In genomic region chr3:30146978-30147377, GRCh38 we compare ENCODE assay signal across 20 cellular contexts.
"Had no signal": no experiment of that assay in that cellular context is flagged by ENCODE, and none has a peak within 500 bp of the region (broad histone marks: within the 10 kb centered on the region; RNA-seq: fewer than 3 reads in every experiment).

No MANE protein-coding gene starts in this region.

- ATAC-seq: activated CD4-positive, alpha-beta T cell treated with anti-CD3 and anti-CD28 coated beads for 36 hours; gastroesophageal sphincter; heart right ventricle; naive thymus-derived CD4-positive, alpha-beta T cell; pancreas; sciatic nerve; stimulated activated naive B cell treated with anti-CD40 and anti-IgM and Interleukin-4, amounts not matched to agents 10 μg/mL and 1 μg/mL and 100 μg/mL, for 72 hours had no signal

- H3K27ac Mint-ChIP-seq: activated CD4-positive, alpha-beta memory T cell treated with anti-CD3 and anti-CD28 coated beads for 36 hours; activated CD4-positive, alpha-beta T cell treated with anti-CD3 and anti-CD28 coated beads for 36 hours; activated naive CD8-positive, alpha-beta T cell; activated T-helper 1 cell treated with anti-CD3 and anti-CD28 coated beads, Interleukin-12 subunit alpha, Interleukin-12 subunit beta, Interleukin-2, Interleukin-4 antibody, amounts not matched to agents 30 ng/mL and 10 ng/mL and 1 ng/mL, durations not matched to agents 14 hours and 24 hours and 36 hours; naive thymus-derived CD4-positive, alpha-beta T cell; stimulated activated naive B cell treated with anti-CD40 and anti-IgM and Interleukin-4, amounts not matched to agents 10 μg/mL and 1 μg/mL and 100 μg/mL, for 72 hours; T-helper 2 cell treated with Interferon-gamma antibody and Interleukin-4, amounts not matched to agents 5 μg/mL and 100 μg/mL, for 36 hours had no signal

- H3K4me1 Mint-ChIP-seq: activated CD4-positive, alpha-beta T cell treated with anti-CD3 and anti-CD28 coated beads for 36 hours; central memory CD8-positive, alpha-beta T cell; naive thymus-derived CD4-positive, alpha-beta T cell; stimulated activated naive B cell treated with anti-CD40 and anti-IgM and Interleukin-4, amounts not matched to agents 10 μg/mL and 1 μg/mL and 100 μg/mL, for 72 hours had no signal

- FAIRE-seq: pancreas had no signal

- H3K36me3 Mint-ChIP-seq: activated CD4-positive, alpha-beta memory T cell treated with anti-CD3 and anti-CD28 coated beads for 36 hours; naive thymus-derived CD4-positive, alpha-beta T cell; stimulated activated naive B cell treated with anti-CD40 and anti-IgM and Interleukin-4, amounts not matched to agents 10 μg/mL and 1 μg/mL and 100 μg/mL, for 72 hours had no signal

- H3K9me3 Mint-ChIP-seq: activated CD4-positive, alpha-beta memory T cell treated with anti-CD3 and anti-CD28 coated beads for 36 hours; activated T-helper 1 cell treated with anti-CD3 and anti-CD28 coated beads, Interleukin-12 subunit alpha, Interleukin-12 subunit beta, Interleukin-2, Interleukin-4 antibody, amounts not matched to agents 30 ng/mL and 10 ng/mL and 1 ng/mL, durations not matched to agents 14 hours and 24 hours and 36 hours; central memory CD8-positive, alpha-beta T cell; stimulated activated naive B cell treated with anti-CD40 and anti-IgM and Interleukin-4, amounts not matched to agents 10 μg/mL and 1 μg/mL and 100 μg/mL, for 72 hours; T-helper 2 cell treated with Interferon-gamma antibody and Interleukin-4, amounts not matched to agents 5 μg/mL and 100 μg/mL, for 36 hours had no signal

- H3K27me3 Mint-ChIP-seq: activated CD4-positive, alpha-beta T cell treated with anti-CD3 and anti-CD28 coated beads for 36 hours; central memory CD8-positive, alpha-beta T cell had no signal

- H3K4me3 Mint-ChIP-seq: activated CD4-positive, alpha-beta memory T cell treated with anti-CD3 and anti-CD28 coated beads for 36 hours; activated CD4-positive, alpha-beta T cell treated with anti-CD3 and anti-CD28 coated beads for 36 hours; activated naive CD8-positive, alpha-beta T cell; activated T-helper 1 cell treated with anti-CD3 and anti-CD28 coated beads, Interleukin-12 subunit alpha, Interleukin-12 subunit beta, Interleukin-2, Interleukin-4 antibody, amounts not matched to agents 30 ng/mL and 10 ng/mL and 1 ng/mL, durations not matched to agents 14 hours and 24 hours and 36 hours; central memory CD8-positive, alpha-beta T cell; naive thymus-derived CD4-positive, alpha-beta T cell; stimulated activated naive B cell treated with anti-CD40 and anti-IgM and Interleukin-4, amounts not matched to agents 10 μg/mL and 1 μg/mL and 100 μg/mL, for 72 hours; T-helper 2 cell treated with Interferon-gamma antibody and Interleukin-4, amounts not matched to agents 5 μg/mL and 100 μg/mL, for 36 hours had no signal

- H3K27me3 ChIP-seq: brain microvascular endothelial cell, gastroesophageal sphincter, heart right ventricle, neutrophil, pancreas, spleen, upper lobe of left lung had no signal

- H3K9me3 ChIP-seq: gastroesophageal sphincter, neutrophil, pancreas, spleen, thoracic aorta, upper lobe of left lung had no signal

- H3K27ac ChIP-seq: brain microvascular endothelial cell, coronary artery, gastroesophageal sphincter, heart right ventricle, neutrophil, pancreas, spleen, thoracic aorta, upper lobe of left lung had no signal

- H3K36me3 ChIP-seq: brain microvascular endothelial cell, gastroesophageal sphincter, heart right ventricle, neutrophil, pancreas, spleen, thoracic aorta, upper lobe of left lung had no signal

- DNase-seq: activated CD4-positive, alpha-beta memory T cell treated with anti-CD3 and anti-CD28 coated beads for 36 hours; activated CD4-positive, alpha-beta T cell treated with anti-CD3 and anti-CD28 coated beads for 36 hours; activated T-cell treated with anti-CD3 and anti-CD28 coated beads for 4 hours; brain microvascular endothelial cell; heart right ventricle; mesenchymal stem cell; naive thymus-derived CD4-positive, alpha-beta T cell; pancreas; spleen; stimulated activated naive B cell treated with anti-CD40 and anti-IgM and Interleukin-4, amounts not matched to agents 10 μg/mL and 1 μg/mL and 100 μg/mL, for 72 hours; upper lobe of left lung had no signal

- H3K4me1 ChIP-seq: gastroesophageal sphincter, pancreas, spleen, upper lobe of left lung had no signal

- H3K4me3 ChIP-seq: coronary artery, gastroesophageal sphincter, heart right ventricle, pancreas, spleen, thoracic aorta, upper lobe of left lung had no signal
